ENCODE assay signal across 15 cellular contexts in genomic region chr17:56570199-56570598, GRCh38. TPM values are rescaled to one million over a fixed set of nuclear protein-coding genes. Genes with fewer than 3 reads are reported as not detected.
DNase-seq lines count a peak whose midpoint lies in the region; TF ChIP-seq lines count a peak whose summit lies in the region.
"Had no signal": no experiment of that assay in that cellular context is flagged by ENCODE, and none has a peak within 500 bp of the region (broad histone marks: within the 10 kb centered on the region; RNA-seq: fewer than 3 reads in every experiment).

No MANE protein-coding gene starts in this region.

- TF ChIP-seq POLR2A in esophagus muscularis mucosa (IDR thresholded peaks at IDR 0.05; ENCODE audit: low read depth): no peak

- WGBS in mesodermal cell (ENCODE audit: insufficient coverage in 2 of 2), 2 experiments: 67% methylated on average over 3 of the region's 3 CpGs; no CpG with 5 or more reads in 1 of the 2 experiments
- WGBS in esophagus muscularis mucosa: 49% methylated on average over 3 of the region's 3 CpGs

- DNase-seq in EL (peak; percentile 43), HFFc6 (peak; percentile 32), T1000 (lab: John Stamatoyannopoulos, UW) (peak; percentile 11), colonic mucosa (no peak), esophagus muscularis mucosa (ENCODE audit: extremely low spot score) (no peak), SHP77 treated with DMSO at 0.1 percent for 48 hours (lab: John Stamatoyannopoulos, UW) (no peak)
- DNase-seq in activated CD8-positive, alpha-beta memory T cell treated with anti-CD3 and anti-CD28 coated beads for 24 hours: no peak
- DNase-seq: BE2C; CD4-positive, alpha-beta memory T cell; DMS79; H7 had no signal

- H3K27me3 ChIP-seq in colonic mucosa: no peaks in the 10 kb centered on the region
- H3K27me3 ChIP-seq in esophagus muscularis mucosa: peaks cover 0 to 5% (median 0%) of the 10 kb centered on the region in 4 donors
- H3K27me3 ChIP-seq: BE2C had no signal

- H3K4me1 ChIP-seq in mesodermal cell (ENCODE audit: control insufficient read depth, insufficient read depth, low read length, poor library complexity, severe bottlenecking): no peaks in the 10 kb centered on the region
- no peaks in the 10 kb centered on the region for H3K4me1 ChIP-seq in colonic mucosa
- no peaks in the 10 kb centered on the region for H3K4me1 ChIP-seq in esophagus muscularis mucosa
- H3K4me1 ChIP-seq: BE2C had no signal

- peaks cover 6% of the 10 kb centered on the region; the same call in 1 of the 2 replicates for H3K27me3 Mint-ChIP-seq in HFFc6 (ENCODE audit: insufficient read depth)
- H3K27me3 Mint-ChIP-seq: IgD-negative memory B cell had no signal

- H3K4me3 Mint-ChIP-seq in HFFc6: no peak overlapping the region
- H3K4me3 Mint-ChIP-seq: CD4-positive, alpha-beta memory T cell; IgD-negative memory B cell had no signal

- H3K4me3 ChIP-seq in mesodermal cell (ENCODE audit: extremely low read depth, insufficient read depth, low read length, poor library complexity, severe bottlenecking): no peak overlapping the region
- no peak overlapping the region for H3K4me3 ChIP-seq in colonic mucosa
- no peak overlapping the region for H3K4me3 ChIP-seq in esophagus muscularis mucosa

- no peaks in the 10 kb centered on the region for H3K36me3 Mint-ChIP-seq in HFFc6 (ENCODE audit: low read depth)
- H3K36me3 Mint-ChIP-seq: CD4-positive, alpha-beta memory T cell; IgD-negative memory B cell had no signal

- H3K27ac Mint-ChIP-seq in HFFc6: no peak overlapping the region
- H3K27ac Mint-ChIP-seq: CD4-positive, alpha-beta memory T cell; IgD-negative memory B cell had no signal

- intact Hi-C loops in colonic mucosa (cut with DNase I): no loop called here
- intact Hi-C loops in esophagus muscularis mucosa (cut with DNase I): no loop called here

- H3K4me1 Mint-ChIP-seq in HFFc6 (ENCODE audit: low read depth): no peaks in the 10 kb centered on the region
- H3K4me1 Mint-ChIP-seq: CD4-positive, alpha-beta memory T cell; IgD-negative memory B cell had no signal

- H3K9me3 ChIP-seq in mesodermal cell (ENCODE audit: control insufficient read depth, low read length) (no peaks in the 10 kb centered on the region), colonic mucosa (no peaks in the 10 kb centered on the region), esophagus muscularis mucosa (no peaks in the 10 kb centered on the region)
- H3K9me3 ChIP-seq: BE2C had no signal

- no peak for TF ChIP-seq EP300 in esophagus muscularis mucosa (IDR thresholded peaks at IDR 0.05)

- H3K9me3 Mint-ChIP-seq in HFFc6: no peaks in the 10 kb centered on the region
- H3K9me3 Mint-ChIP-seq: CD4-positive, alpha-beta memory T cell; IgD-negative memory B cell had no signal

- no peaks in the 10 kb centered on the region for H3K36me3 ChIP-seq in mesodermal cell (ENCODE audit: control insufficient read depth, insufficient read depth, low read length)
- H3K36me3 ChIP-seq in colonic mucosa: no peaks in the 10 kb centered on the region
- H3K36me3 ChIP-seq in esophagus muscularis mucosa: no peaks in the 10 kb centered on the region
- H3K36me3 ChIP-seq: BE2C had no signal

- H3K27ac ChIP-seq in mesodermal cell (ENCODE audit: low read depth, low read length, severe bottlenecking) (peak overlapping the region; percentile 41), colonic mucosa (no peak overlapping the region), esophagus muscularis mucosa (replicated peaks in 1 of 4) (no peak overlapping the region)
- H3K27ac ChIP-seq: C4-2B had no signal

- no peak for TF ChIP-seq CTCF in HFFc6 (IDR thresholded peaks at IDR 0.05)
- TF ChIP-seq CTCF in colonic mucosa (IDR thresholded peaks at IDR 0.05): no peak
- TF ChIP-seq CTCF in esophagus muscularis mucosa (IDR thresholded peaks at IDR 0.05): no peak

- no peak overlapping the region for H3K9ac ChIP-seq in colonic mucosa (ENCODE audit: low read depth in 2 of 2, low read length in 2 of 2)

RNA-seq across cellular contexts. Expression of gene NOG, which starts 23.3 kb away (rescaled TPM):
- total RNA-seq in HFFc6 (2021; fragmentation: NEBNext Ultra II Directional; extraction: Animal tissue kit (Norgen Biotek cat#: 25700)): 10 to 100 TPM; 18.3 to 21.2 (median 19.4) TPM
- 92.9 TPM for polyA plus RNA-seq in mesodermal cell (2013, experiment 1 of 2)
- polyA plus RNA-seq in mesodermal cell (2013, experiment 2 of 2): 70.2 TPM
- total RNA-seq in colonic mucosa (under 1 TPM; 0.16 to 0.27 TPM), esophagus muscularis mucosa (1 to 10 TPM in 3 of 4 donors, under 1 TPM in 1; 0.42 to 9.1 (median 6.7) TPM)
- total RNA-seq: HT-29 had no signal

Comparison
In these comparisons a context has a peak if more than half of its experiments do, and no peak if none do; other contexts are left out.
1. DNase-seq: peak in EL (single experiment), HFFc6 (single experiment) and T1000 (single experiment); none in activated CD8-positive, alpha-beta memory T cell treated with anti-CD3 and anti-CD28 coated beads for 24 hours (single experiment), colonic mucosa (single experiment), esophagus muscularis mucosa (single experiment) and SHP77 treated with DMSO at 0.1 percent for 48 hours (single experiment).